13 cellular contexts compared by ENCODE assay signal in the genomic region with DNA sequence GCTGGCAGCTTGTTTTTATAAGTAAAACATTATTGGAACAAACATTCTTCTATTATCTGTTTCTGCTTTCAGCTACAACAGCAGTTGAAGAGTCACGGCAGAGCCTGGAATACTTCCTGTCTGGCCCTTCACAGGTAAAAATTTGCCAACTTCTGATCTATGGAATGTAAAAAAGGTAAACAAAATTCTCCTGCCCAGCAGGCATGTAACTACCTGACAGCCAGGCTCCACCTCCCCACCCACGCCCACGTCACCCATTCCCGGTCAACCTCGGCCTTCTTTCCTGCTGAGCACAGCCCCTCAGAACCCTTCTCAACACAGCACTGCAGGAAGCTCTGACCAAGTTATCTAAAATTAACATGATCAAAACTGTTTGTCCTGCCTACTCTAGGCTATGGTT.
DNase-seq lines count a peak whose midpoint lies in the region; ATAC-seq and TF ChIP-seq lines count a peak whose summit lies in the region.
"Had no signal": no experiment of that assay in that cellular context is flagged by ENCODE, and none has a peak within 500 bp of the region (broad histone marks: within the 10 kb centered on the region; RNA-seq: fewer than 3 reads in every experiment).

No MANE protein-coding gene starts in this region.

- H4K5ac ChIP-seq in mesendoderm (ENCODE audit: low read length): no peak overlapping the region

- intact Hi-C loops in body of pancreas (cut with DNase I): no loop called here

- H3K27ac ChIP-seq in body of pancreas (peak overlapping the region in 2 of 4 donors; percentile 13 to 60), mesendoderm (ENCODE audit: low read depth, low read length) (no peak overlapping the region), GM23248 (no peak overlapping the region)

- H3F3A ChIP-seq in GM23248 (ENCODE audit: insufficient read depth): no peaks in the 10 kb centered on the region

- peaks cover 4% of the 10 kb centered on the region for H3K27me3 Mint-ChIP-seq in type B pancreatic cell

- H3K36me3 ChIP-seq in body of pancreas (replicated peaks in 1 of 2; ENCODE audit: insufficient read depth in 1 of 2, low read depth in 2 of 2): no peaks in the 10 kb centered on the region
- H3K36me3 ChIP-seq in mesendoderm (ENCODE audit: control insufficient read depth, insufficient read depth, low read length): no peaks in the 10 kb centered on the region
- H3K36me3 ChIP-seq in GM23248 (ENCODE audit: low read depth): no peaks in the 10 kb centered on the region

- H3K79me2 ChIP-seq in mesendoderm (ENCODE audit: control insufficient read depth, insufficient read depth, low read length) (no peaks in the 10 kb centered on the region), GM23248 (ENCODE audit: insufficient read depth) (no peaks in the 10 kb centered on the region)

- peak; percentile 82 for ATAC-seq in body of pancreas
- no peak for ATAC-seq in HG03039 (IDR thresholded peaks at IDR 0.05; ENCODE audit: unreplicated experiment)
- no peak for ATAC-seq in HG02852 (IDR thresholded peaks at IDR 0.05; ENCODE audit: unreplicated experiment)
- ATAC-seq: activated CD8-positive, alpha-beta T cell treated with anti-CD3 and anti-CD28 coated beads, Interleukin-2, amount 10 ng/mL, durations not matched to agents 7 days and 5 days had no signal

- H2BK5ac ChIP-seq in mesendoderm (ENCODE audit: low read length): no peak overlapping the region

- H2BK15ac ChIP-seq in mesendoderm (replicated peaks; ENCODE audit: low read depth): no peak overlapping the region

- no peak overlapping the region for H3K18ac ChIP-seq in mesendoderm (ENCODE audit: low read length)

- H3K4me3 ChIP-seq in body of pancreas: no peak overlapping the region
- no peak overlapping the region for H3K4me3 ChIP-seq in mesendoderm (ENCODE audit: low read length)
- no peak overlapping the region for H3K4me3 ChIP-seq in GM23248

- H2AK5ac ChIP-seq in mesendoderm (ENCODE audit: low read length): no peak overlapping the region

- H3K9me2 ChIP-seq in GM23248 (ENCODE audit: insufficient read depth): no peaks in the 10 kb centered on the region

- H3K4me3 Mint-ChIP-seq in type B pancreatic cell: no peak overlapping the region
- H3K4me3 Mint-ChIP-seq: activated CD8-positive, alpha-beta T cell treated with anti-CD3 and anti-CD28 coated beads, Interleukin-2, amount 10 ng/mL, durations not matched to agents 7 days and 5 days; nephron progenitor cell had no signal

- no peak for TF ChIP-seq CTCF in body of pancreas (IDR thresholded peaks at IDR 0.05)
- TF ChIP-seq CTCF in type B pancreatic cell (conservative IDR thresholded peaks at IDR 0.05): no peak

- H2AFZ ChIP-seq in GM23248: no peak overlapping the region

- H3K4ac ChIP-seq in mesendoderm (ENCODE audit: low read depth, low read length): no peak overlapping the region

- TF ChIP-seq POLR2A in body of pancreas (IDR thresholded peaks at IDR 0.05): no peak

- no peaks in the 10 kb centered on the region for H3K9me3 ChIP-seq in body of pancreas
- peaks cover under 1% of the 10 kb centered on the region for H3K9me3 ChIP-seq in GM23248 (ENCODE audit: low read depth)

- in situ Hi-C loops in GM23248 (cut with MboI): no loop called here

- no peaks in the 10 kb centered on the region for H3K36me3 Mint-ChIP-seq in type B pancreatic cell

- peaks cover 14% of the 10 kb centered on the region for H3K4me1 Mint-ChIP-seq in type B pancreatic cell (ENCODE audit: unreplicated experiment)

- no peak overlapping the region for H2BK120ac ChIP-seq in mesendoderm (ENCODE audit: low read depth, low read length)

- no peaks in the 10 kb centered on the region for H4K20me1 ChIP-seq in GM23248 (ENCODE audit: insufficient read depth)

- no peaks in the 10 kb centered on the region for H3K9me3 Mint-ChIP-seq in type B pancreatic cell

- WGBS in body of pancreas, 2 donors: 18 to 20% methylated on average over 5 of the region's 5 CpGs
- no CpG with 5 or more reads among the region's 5 CpGs for WGBS in mesendoderm (ENCODE audit: extremely low coverage, insufficient coverage, low lambda C conversion rate)
- WGBS in GM23248 (ENCODE audit: low coverage in 1 of 2, low lambda C conversion rate in 2 of 2, missing lambda C conversion rate in 2 of 2), 2 experiments: 71 to 72% methylated on average over 5 of the region's 5 CpGs

- peak; percentile 32 for DNase-seq in SIG-M5 treated with dmso at 0.1 percent for 504 hours (lab: John Stamatoyannopoulos, UW; ENCODE audit: unreplicated experiment)
- DNase-seq in SIG-M5 (lab: John Stamatoyannopoulos, UW): no peak
- peak; percentile 40 to 64 (median 50) for DNase-seq in body of pancreas
- DNase-seq in mesendoderm: peak; percentile 14
- DNase-seq in type B pancreatic cell (ENCODE audit: extremely low spot score, unreplicated experiment): peak; percentile 16
- DNase-seq in GM23248: no peak
- DNase-seq: activated CD8-positive, alpha-beta T cell treated with anti-CD3 and anti-CD28 coated beads, Interleukin-2, amount 10 ng/mL, durations not matched to agents 7 days and 5 days; activated naive CD4-positive, alpha-beta T cell treated with Interleukin-2 at 50 U/mL for 16 hours; caudate nucleus; NCI-H226; nephron progenitor cell had no signal

- H3K4me1 ChIP-seq in body of pancreas (peaks cover 21% of the 10 kb centered on the region), mesendoderm (ENCODE audit: control insufficient read depth, low read depth, low read length) (no peaks in the 10 kb centered on the region), GM23248 (ENCODE audit: insufficient read depth) (no peaks in the 10 kb centered on the region)

- H3K27me3 ChIP-seq in body of pancreas: no peaks in the 10 kb centered on the region
- no peaks in the 10 kb centered on the region for H3K27me3 ChIP-seq in mesendoderm (ENCODE audit: insufficient read depth, low read length, poor library complexity)
- H3K27me3 ChIP-seq in GM23248 (replicated peaks; ENCODE audit: insufficient read depth): no peaks in the 10 kb centered on the region

- H3K23ac ChIP-seq in mesendoderm (ENCODE audit: low read length): no peak overlapping the region

- no peak overlapping the region for H4K8ac ChIP-seq in mesendoderm (ENCODE audit: low read depth, low read length)

- H3K27ac Mint-ChIP-seq in type B pancreatic cell: peak overlapping the region; percentile 65
- H3K27ac Mint-ChIP-seq: activated CD8-positive, alpha-beta T cell treated with anti-CD3 and anti-CD28 coated beads, Interleukin-2, amount 10 ng/mL, durations not matched to agents 7 days and 5 days; nephron progenitor cell had no signal

- H3K9ac ChIP-seq in mesendoderm (ENCODE audit: low read length) (no peak overlapping the region), GM23248 (no peak overlapping the region)

- H3K56ac ChIP-seq in mesendoderm (ENCODE audit: low read length): no peak overlapping the region

- H3K4me2 ChIP-seq in mesendoderm (ENCODE audit: low read length): no peak overlapping the region
- H3K4me2 ChIP-seq in GM23248 (ENCODE audit: unreplicated experiment): no peak overlapping the region

- no peaks in the 10 kb centered on the region for H3K79me1 ChIP-seq in mesendoderm (ENCODE audit: low read length)

Comparison
In these comparisons a context has a peak if more than half of its experiments do, and no peak if none do; other contexts are left out.
1. DNase-seq: peak in SIG-M5 treated with dmso at 0.1 percent for 504 hours (single experiment), body of pancreas (4 of 4), mesendoderm (single experiment) and type B pancreatic cell (single experiment); none in SIG-M5 (single experiment) and GM23248 (single experiment).